Comparison of ENCODE assay signal across 8 cellular contexts in the genomic region with DNA sequence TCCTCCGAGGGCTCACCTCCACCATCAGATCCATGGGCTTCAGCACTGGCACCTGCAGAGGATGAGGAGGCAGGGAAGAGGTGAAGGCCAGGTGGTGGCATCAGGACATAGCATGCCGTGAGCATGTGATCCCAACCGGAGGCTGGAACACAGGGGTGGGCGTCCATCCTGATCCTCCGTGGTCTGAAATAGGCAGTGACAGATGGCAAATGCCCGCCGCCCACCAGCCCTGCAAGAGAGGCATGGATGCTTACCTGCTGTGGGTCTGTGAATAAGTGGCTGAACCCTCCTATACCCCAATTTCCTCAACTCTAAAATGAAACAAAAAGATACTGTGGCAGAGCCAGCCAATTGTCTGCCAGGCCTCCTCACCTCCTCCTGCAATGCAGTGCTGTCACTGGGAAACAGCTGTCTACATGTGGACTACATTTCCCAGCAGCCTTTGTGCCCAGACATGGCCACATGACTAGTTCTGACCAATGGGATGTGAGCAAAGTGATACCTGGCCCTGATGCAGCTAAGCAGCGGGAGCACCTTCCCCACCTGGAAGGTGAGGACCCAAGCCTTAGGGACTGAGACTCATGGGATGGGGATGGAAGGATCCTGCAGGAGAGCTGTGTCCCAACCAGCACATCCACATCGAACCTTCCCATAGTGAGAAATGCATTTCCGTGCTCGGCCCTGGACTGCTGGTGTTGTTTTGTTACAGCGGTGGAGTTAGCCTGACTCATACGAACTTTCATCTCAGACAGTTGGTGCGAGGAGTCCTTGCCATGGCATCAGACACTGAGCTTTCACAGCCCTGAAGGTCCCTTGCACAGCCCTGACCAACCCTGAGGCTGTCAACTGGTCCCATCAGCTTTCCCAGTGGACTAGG.
A peak's percentile ranks its signal among the peaks of the same experiment; 100 is the strongest.
DNase-seq lines count a peak whose midpoint lies in the region; ATAC-seq and TF ChIP-seq lines count a peak whose summit lies in the region.

No MANE protein-coding gene starts in this region.

- H3F3A ChIP-seq in PC-3 (ENCODE audit: low read length, unreplicated experiment) = no peaks in the 10 kb centered on the region

- H3K79me2 ChIP-seq in PC-3 (ENCODE audit: low read length) (no peaks in the 10 kb centered on the region), fibroblast of lung (ENCODE audit: control insufficient read depth, insufficient read depth, low read length) (no peaks in the 10 kb centered on the region)

- H3K4me1 ChIP-seq in PC-3 (ENCODE audit: insufficient read depth, low read length) (no peaks in the 10 kb centered on the region), fibroblast of lung (ENCODE audit: control insufficient read depth, extremely low read depth, insufficient read depth, low read length) (no peaks in the 10 kb centered on the region), spleen (peaks cover 0 to 24% (median 2%) of the 10 kb centered on the region in 6 donors)

- DNase-seq in Right ventricle myocardium superior = peak; percentile 4
- DNase-seq in cardiac septum (ENCODE audit: low spot score) = no peak
- DNase-seq in PC-3 = peak; percentile 38
- peak; percentile 19 to 20 for DNase-seq in fibroblast of lung (ENCODE audit: low read depth in 2 of 2)
- DNase-seq in superior temporal gyrus (ENCODE audit: extremely low spot score) = peak; percentile 75
- DNase-seq in spleen = no peak

- TF ChIP-seq CTCF in PC-3 (conservative IDR thresholded peaks at IDR 0.05; ENCODE audit: low read depth, low read length) (no peak), fibroblast of lung (conservative IDR thresholded peaks at IDR 0.05 in 1 of 2, IDR thresholded peaks at IDR 0.05 in 1 of 2; ENCODE audit: low read depth in 1 of 2, low read length in 2 of 2) (no peak), spleen (IDR thresholded peaks at IDR 0.05 in 8 of 11, conservative IDR thresholded peaks at IDR 0.05 in 3 of 11) (no peak)

- H3K9me3 ChIP-seq in PC-3 (ENCODE audit: low read length) (no peaks in the 10 kb centered on the region), fibroblast of lung (ENCODE audit: control insufficient read depth, insufficient read depth, low read depth, low read length) (no peaks in the 10 kb centered on the region), spleen (no peaks in the 10 kb centered on the region)

- peak; percentile 46 for ATAC-seq in Right ventricle myocardium superior (ENCODE audit: poor library complexity)
- ATAC-seq in HG02884 (IDR thresholded peaks at IDR 0.05; ENCODE audit: unreplicated experiment) = peak; percentile 52
- no peak for ATAC-seq in PC-3
- ATAC-seq in GM19328 (IDR thresholded peaks at IDR 0.05; ENCODE audit: unreplicated experiment) = no peak

- no peak for TF ChIP-seq POLR2A in spleen (IDR thresholded peaks at IDR 0.05)

- H3K36me3 ChIP-seq in PC-3 (ENCODE audit: low read depth, low read length) (no peaks in the 10 kb centered on the region), fibroblast of lung (ENCODE audit: control insufficient read depth, insufficient read depth, low read length) (no peaks in the 10 kb centered on the region), spleen (no peaks in the 10 kb centered on the region)

- H3K4me2 ChIP-seq in PC-3 (ENCODE audit: low read length) = no peak overlapping the region
- H3K4me2 ChIP-seq in fibroblast of lung (ENCODE audit: extremely low read depth, insufficient read depth, low read length) = no peak overlapping the region

- CTCF ChIA-PET in PC-3 (lab: Charles Lee) = interaction anchor here (0.7 kb wide), 1 partner anchor 29 kb away, joined by 4 read pairs; no protein-coding TSS in a partner anchor

- H4K20me1 ChIP-seq in PC-3 (ENCODE audit: low read length) = no peaks in the 10 kb centered on the region
- H4K20me1 ChIP-seq in fibroblast of lung (ENCODE audit: control insufficient read depth, extremely low read depth, insufficient read depth, low read length) = no peaks in the 10 kb centered on the region

- H3K9ac ChIP-seq in PC-3 (ENCODE audit: low read length) (no peak overlapping the region), fibroblast of lung (ENCODE audit: insufficient read depth, low read length) (no peak overlapping the region)

- H3K27me3 ChIP-seq in PC-3 (ENCODE audit: low read length) (no peaks in the 10 kb centered on the region), fibroblast of lung (ENCODE audit: control insufficient read depth, insufficient read depth, low read length) (no peaks in the 10 kb centered on the region), spleen (replicated peaks in 1 of 7) (peaks cover 0 to 46% (median 0%) of the 10 kb centered on the region in 7 donors)

- intact Hi-C loops in Right ventricle myocardium superior (cut with DNase I) (no loop called here), cardiac septum (cut with DNase I) (no loop called here), PC-3 (cut with micrococcal nuclease) (no loop called here), spleen (cut with DNase I; ENCODE audit: low total_unique reads) (no loop called here)

- no peak overlapping the region for H2AFZ ChIP-seq in PC-3 (ENCODE audit: low read length)
- H2AFZ ChIP-seq in fibroblast of lung (ENCODE audit: low read length) = no peak overlapping the region

- BruUV-seq in PC-3 (replicated peaks; lab: Mats Ljungman, UMichigan) = no TSS peak

- H3K9me2 ChIP-seq in PC-3 (replicated peaks; ENCODE audit: low read length) = no peaks in the 10 kb centered on the region

- H3K27ac ChIP-seq in PC-3 (ENCODE audit: low read length) (no peak overlapping the region), fibroblast of lung (ENCODE audit: insufficient read depth, low read length) (no peak overlapping the region), spleen (no peak overlapping the region)

- 80 to 88% (median 86%) methylated on average over 14 of the region's 14 CpGs for WGBS in spleen, 5 donors

- H3K4me3 ChIP-seq in PC-3 (ENCODE audit: low read length) = no peak overlapping the region
- no peak overlapping the region for H3K4me3 ChIP-seq in fibroblast of lung (replicated peaks in 1 of 4; ENCODE audit: control extremely low read depth in 1 of 4, insufficient read depth in 1 of 4, low read depth in 3 of 4, low read length in 4 of 4)
- no peak overlapping the region for H3K4me3 ChIP-seq in spleen

- POLR2A ChIA-PET in PC-3 (lab: Charles Lee; ENCODE audit: unreplicated experiment) = interaction anchor here (0.6 kb wide), 1 partner anchor 47 kb away, joined by 3 read pairs; no protein-coding TSS in a partner anchor

Comparison
In these comparisons a context has a peak if more than half of its experiments do, and no peak if none do; other contexts are left out.
1. DNase-seq: peak in Right ventricle myocardium superior (single experiment), PC-3 (single experiment), fibroblast of lung (2 of 2) and superior temporal gyrus (single experiment); none in cardiac septum (single experiment) and spleen (single experiment).
2. ATAC-seq: peak in Right ventricle myocardium superior (single experiment) and HG02884 (single experiment); none in PC-3 (single experiment) and GM19328 (single experiment).